In the genomic region with DNA sequence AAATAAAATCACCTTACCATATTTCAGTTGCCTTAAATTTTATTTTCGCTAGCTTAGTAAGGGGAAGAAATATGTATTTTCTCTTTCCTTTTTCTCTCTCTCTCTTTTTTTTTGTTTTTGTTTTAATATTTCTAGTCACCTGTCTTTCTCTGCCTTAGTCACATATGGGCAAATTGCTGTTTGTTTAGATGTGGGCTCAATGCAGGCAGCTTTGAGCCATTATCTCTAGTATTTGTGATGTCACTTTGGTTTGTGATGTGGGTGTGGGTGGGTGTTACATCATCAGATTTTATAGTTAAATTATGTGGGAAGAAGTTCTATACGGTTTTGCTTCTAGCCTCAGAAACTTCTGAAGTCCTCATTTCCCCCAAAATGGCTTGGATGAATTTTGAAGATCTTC, we compare ENCODE assay signal across 18 cellular contexts. TPM values are rescaled to one million over a fixed set of nuclear protein-coding genes. Genes with fewer than 3 reads are reported as not detected.
"Had no signal": no experiment of that assay in that cellular context is flagged by ENCODE, and none has a peak within 500 bp of the region (broad histone marks: within the 10 kb centered on the region; RNA-seq: fewer than 3 reads in every experiment).

TSS of gene C22orf31 (minus strand) at position 59 of the 400 bp plus-strand sequence. CDS start at position 20, 39 bp downstream.

- ATAC-seq: activated T-cell treated with anti-CD3 and anti-CD28 coated beads, Interleukin-2, amount 50 U/mL, for 72 hours; naive thymus-derived CD8-positive, alpha-beta T cell; stimulated activated naive CD8-positive, alpha-beta T cell treated with anti-CD3 and anti-CD28 coated beads, Interleukin-15, Interleukin-2, amounts not matched to agents 100 U/mL and 50 U/mL, for 24 hours; T-helper 17 cell had no signal

- H3K27ac ChIP-seq: brain microvascular endothelial cell, coronary artery, tibial artery, WERI-Rb-1 had no signal

- H3K36me3 ChIP-seq: brain microvascular endothelial cell, tibial artery, WERI-Rb-1 had no signal

- H3K9me3 ChIP-seq: tibial artery had no signal

- H3K4me3 ChIP-seq: coronary artery, tibial artery had no signal

- H3K4me1 ChIP-seq: tibial artery had no signal

- DNase-seq: activated CD4-positive, alpha-beta T cell treated with anti-CD3 and anti-CD28 coated beads for 1 hour; activated effector memory CD4-positive, alpha-beta T cell treated with anti-CD3 and anti-CD28 coated beads, Interleukin-2, amount 50 U/mL, for 16 hours; activated naive CD4-positive, alpha-beta T cell treated with anti-CD3 and anti-CD28 coated beads, Interleukin-2, amount 50 U/mL, for 16 hours; activated T-cell treated with anti-CD3 and anti-CD28 coated beads, Interleukin-2, amount 50 U/mL, for 72 hours; aorta; brain microvascular endothelial cell; naive thymus-derived CD8-positive, alpha-beta T cell; stimulated activated CD4-positive, alpha-beta T cell treated with anti-CD3 and anti-CD28 coated beads, Interleukin-12 subunit alpha, Interleukin-12 subunit beta, amount 100 ng/mL, for 4 hours; stimulated activated CD4-positive, alpha-beta T cell treated with anti-CD3 and anti-CD28 coated beads, Interleukin-1b, Interleukin-23, amount 100 ng/mL, for 48 hours; stimulated activated naive CD8-positive, alpha-beta T cell treated with anti-CD3 and anti-CD28 coated beads, Interleukin-15, Interleukin-2, amounts not matched to agents 100 U/mL and 50 U/mL, for 24 hours; substantia nigra; T-helper 17 cell; tibial artery; WERI-Rb-1 had no signal

- H3K27me3 ChIP-seq: brain microvascular endothelial cell had no signal

- FAIRE-seq: urothelium cell line had no signal

RNA-seq across cellular contexts. Expression of gene C22orf31, which starts in this region (rescaled TPM):
- total RNA-seq: activated CD8-positive, alpha-beta memory T cell treated with anti-CD3 and anti-CD28 coated beads for 36 hours; activated T-cell treated with anti-CD3 and anti-CD28 coated beads, Interleukin-2, amount 50 U/mL, for 72 hours; aorta; mesenteric fat pad; naive thymus-derived CD8-positive, alpha-beta T cell; T-helper 17 cell had no signal
- polyA plus RNA-seq: aorta; naive thymus-derived CD8-positive, alpha-beta T cell had no signal
